Comparison of ENCODE assay signal across 8 cellular contexts in the genomic region with DNA sequence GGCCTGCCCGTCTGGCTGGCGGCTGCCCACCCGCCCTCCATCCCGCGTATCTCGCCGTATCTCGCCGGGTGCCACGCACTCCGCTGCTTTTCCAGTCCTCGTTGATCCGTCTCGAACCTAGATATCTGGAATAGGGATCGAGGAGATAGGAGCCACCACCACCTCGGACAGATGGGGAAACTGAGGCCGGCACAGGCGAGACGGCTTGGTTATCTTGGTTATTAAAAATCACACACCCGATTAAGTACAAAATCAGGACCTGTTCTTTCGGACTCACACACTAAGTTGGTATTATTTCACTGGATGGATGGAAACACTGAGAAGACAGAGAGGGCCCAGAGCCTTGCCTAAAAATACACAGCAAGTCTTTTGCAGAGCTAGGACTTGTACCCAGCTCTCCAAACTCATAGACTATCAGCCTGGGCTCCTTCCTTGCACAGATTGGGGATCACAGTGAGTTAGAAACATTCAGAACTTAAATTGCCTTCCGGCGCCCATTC. TPM values are rescaled to one million over a fixed set of nuclear protein-coding genes. Genes with fewer than 3 reads are reported as not detected.
DNase-seq lines count a peak whose midpoint lies in the region; ATAC-seq and TF ChIP-seq lines count a peak whose summit lies in the region.

No MANE protein-coding gene starts in this region.

- H3K27ac ChIP-seq in SJSA1 (peak overlapping the region; percentile 1; the same call in 1 of the 2 replicates), rectal smooth muscle tissue (ENCODE audit: low read depth, low read length) (peak overlapping the region; percentile 91)

- H3K4me1 ChIP-seq in SJSA1 (replicated peaks) = peaks cover 26% of the 10 kb centered on the region
- H3K4me1 ChIP-seq in rectal smooth muscle tissue (ENCODE audit: control insufficient read depth, insufficient read depth, low read length) = peaks cover 6% of the 10 kb centered on the region

- peak; percentile 1 for ATAC-seq in GM18870 (IDR thresholded peaks at IDR 0.05; ENCODE audit: unreplicated experiment)

- no peak for TF ChIP-seq CTCF in fibroblast of the aortic adventitia (IDR thresholded peaks at IDR 0.05; ENCODE audit: insufficient read depth, low read length)
- TF ChIP-seq CTCF in GM20000 (IDR thresholded peaks at IDR 0.05; ENCODE audit: extremely low read depth, missing control alignments) = no peak

- H3K27me3 ChIP-seq in SJSA1 (replicated peaks) (no peaks in the 10 kb centered on the region), rectal smooth muscle tissue (ENCODE audit: control insufficient read depth, insufficient read depth, low read length) (no peaks in the 10 kb centered on the region)

- H3K9ac ChIP-seq in rectal smooth muscle tissue (ENCODE audit: low read length) = peak overlapping the region; percentile 58

- DNase-seq in SJSA1 (ENCODE audit: low read depth in 1 of 2, low spot score in 2 of 2) (no peak), fibroblast of the aortic adventitia (ENCODE audit: low read depth) (peak; percentile 9), GM20000 (ENCODE audit: low spot score) (no peak), SKM-1 (lab: John Stamatoyannopoulos, UW; ENCODE audit: unreplicated experiment) (no peak), GF-D8 (lab: John Stamatoyannopoulos, UW) (no peak)
- no peak for DNase-seq in stimulated activated CD4-positive, alpha-beta T cell treated with anti-CD3 and anti-CD28 coated beads, Interleukin-2, amount 100 ng/mL, for 24 hours

- H3K36me3 ChIP-seq in SJSA1 = peaks cover 10% of the 10 kb centered on the region; the same call in 1 of the 2 replicates
- H3K36me3 ChIP-seq in rectal smooth muscle tissue (ENCODE audit: control insufficient read depth, insufficient read depth, low read length) = no peaks in the 10 kb centered on the region

- H3K4me3 ChIP-seq in SJSA1 = peak overlapping the region; percentile 66
- peak overlapping the region; percentile 78 for H3K4me3 ChIP-seq in fibroblast of the aortic adventitia (ENCODE audit: low read depth, low read length)
- H3K4me3 ChIP-seq in rectal smooth muscle tissue (ENCODE audit: low read length) = peak overlapping the region; percentile 76

- H3K9me3 ChIP-seq in SJSA1 (replicated peaks) = no peaks in the 10 kb centered on the region

RNA-seq across cellular contexts. Expression of gene SLC26A2, which starts 0.7 kb away (rescaled TPM):
- total RNA-seq in SJSA1 (2014; rRNA removed; shearing (Covaris generic)) = 24.5 and 39.0 TPM in 2 replicates
- 12.7 and 20.2 TPM in 2 replicates for total RNA-seq in fibroblast of the aortic adventitia (ENCODE audit: low replicate concordance)

RNA-seq across cellular contexts. Expression of gene PDE6A, which starts 16.6 kb away (rescaled TPM):
- total RNA-seq in SJSA1 (2014; rRNA removed; shearing (Covaris generic)) = 0.05 TPM in 1 of 2 replicates, not detected in the other
- total RNA-seq in fibroblast of the aortic adventitia (ENCODE audit: low replicate concordance) = not detected in 2 replicates

RNA-seq across cellular contexts. Expression of gene TIGD6, which starts 39.2 kb away (rescaled TPM):
- 5.3 and 10.0 TPM in 2 replicates for total RNA-seq in SJSA1 (2014; rRNA removed; shearing (Covaris generic))
- 5.7 and 7.3 TPM in 2 replicates for total RNA-seq in fibroblast of the aortic adventitia (ENCODE audit: low replicate concordance)

RNA-seq across cellular contexts. Expression of gene HMGXB3, which starts 39.3 kb away (rescaled TPM):
- 46.6 and 65.8 TPM in 2 replicates for total RNA-seq in SJSA1 (2014; rRNA removed; shearing (Covaris generic))
- 35.4 and 108 TPM in 2 replicates for total RNA-seq in fibroblast of the aortic adventitia (ENCODE audit: low replicate concordance)
